Comparison of ENCODE assay signal across 1 cellular context in the genomic region with DNA sequence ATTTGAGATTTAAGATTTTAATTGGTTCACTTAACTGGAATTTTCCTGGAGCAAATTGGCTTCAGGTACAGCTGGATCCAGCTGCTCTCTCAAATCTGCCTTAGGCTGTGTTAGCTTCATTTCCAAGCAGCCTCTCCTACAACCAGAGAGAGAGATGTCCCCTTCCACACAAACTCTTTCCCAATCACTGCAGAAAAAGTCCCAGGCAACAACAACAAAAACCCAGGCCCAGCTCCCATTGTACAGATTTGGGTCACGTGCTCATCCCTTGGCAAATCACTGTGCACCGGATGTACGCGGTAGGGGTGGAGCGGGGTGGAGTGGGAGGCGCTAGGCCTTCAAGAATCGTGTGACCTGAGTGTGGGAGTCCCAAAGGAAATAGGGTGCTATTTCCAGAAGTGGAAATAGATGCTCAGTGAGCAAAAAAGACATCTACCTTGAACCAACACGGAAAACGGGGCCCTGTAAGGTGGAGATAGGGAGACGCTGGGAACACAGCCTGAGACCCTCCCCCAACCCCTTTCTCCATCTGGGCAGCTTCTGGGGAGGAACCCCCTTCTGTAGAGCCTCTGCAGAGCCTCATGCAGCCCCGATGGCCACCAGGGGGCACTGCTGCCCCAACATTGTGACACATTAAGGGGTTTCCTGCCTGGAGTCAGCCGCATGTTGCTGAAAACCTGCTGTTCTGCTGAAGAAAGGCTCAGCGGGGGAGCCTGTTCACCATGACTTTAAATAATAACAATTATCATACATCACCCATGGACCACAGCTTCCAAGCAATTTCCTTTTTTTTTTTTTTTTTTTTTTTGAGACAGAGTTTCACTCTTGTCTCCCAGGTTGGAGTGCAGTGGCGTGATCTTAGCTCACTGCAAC.
TF ChIP-seq lines count a peak whose summit lies in the region.

No MANE protein-coding gene starts in this region.

TF ChIP-seq in HepG2, 621 proteins besides CTCF, POLR2A, EP300 and RAD21 (continued from another document):
- TF ChIP-seq CEBPG (CRISPR knock-in tag; IDR thresholded peaks at IDR 0.05) (peak; percentile 32; the same call in 1 of the 2 replicates), CEBPB (IDR thresholded peaks at IDR 0.05; ENCODE audit: borderline replicate concordance, low read depth, low read length) (peak; percentile 33; the same call in 1 of the 2 replicates), KDM5A (IDR thresholded peaks at IDR 0.05; ENCODE audit: borderline replicate concordance, low read length) (peak; percentile 71; the same call in 1 of the 2 replicates), ZNF781 (CRISPR knock-in tag; IDR thresholded peaks at IDR 0.05; ENCODE audit: borderline replicate concordance, not compliant biosample characterization) (peak; percentile 35), ZFP91 (CRISPR knock-in tag; IDR thresholded peaks at IDR 0.05; ENCODE audit: borderline replicate concordance) (peak; percentile 16; the same call in 1 of the 2 replicates), ZGPAT (CRISPR knock-in tag; IDR thresholded peaks at IDR 0.05) (peak; percentile 16), FOXK2 (IDR thresholded peaks at IDR 0.05) (no peak), STAG1 (CRISPR knock-in tag; IDR thresholded peaks at IDR 0.05) (peak; percentile 93), ZNF567 (CRISPR knock-in tag; IDR thresholded peaks at IDR 0.05; ENCODE audit: borderline replicate concordance) (0 out of 2 replicates have a peak, but pooled peaks have one; percentile 36), GFI1 (CRISPR knock-in tag; IDR thresholded peaks at IDR 0.05; ENCODE audit: borderline replicate concordance) (0 out of 2 replicates have a peak, but pooled peaks have one; percentile 15), GATAD2A (CRISPR knock-in tag; IDR thresholded peaks at IDR 0.05) (peak; percentile 15; the same call in 1 of the 2 replicates), CREB1 (IDR thresholded peaks at IDR 0.05) (no peak), CREB1 (CRISPR knock-in tag; IDR thresholded peaks at IDR 0.05) (peak; percentile 76), POLR2G (IDR thresholded peaks at IDR 0.05; ENCODE audit: low read depth, low read length) (peak; percentile 48; the same call in 1 of the 2 replicates), GABPB1 (CRISPR knock-in tag; IDR thresholded peaks at IDR 0.05) (peak; percentile 71), SSRP1 (CRISPR knock-in tag; IDR thresholded peaks at IDR 0.05) (no peak), THRA (CRISPR knock-in tag; IDR thresholded peaks at IDR 0.05; ENCODE audit: borderline replicate concordance) (0 out of 2 replicates have a peak, but pooled peaks have one; percentile 17), NFYB (CRISPR knock-in tag; IDR thresholded peaks at IDR 0.05) (peak; percentile 70), ZNF350 (CRISPR knock-in tag; IDR thresholded peaks at IDR 0.05; ENCODE audit: borderline replicate concordance, low read depth) (0 out of 2 replicates have a peak, but pooled peaks have one; percentile 31), ZNF496 (CRISPR knock-in tag; IDR thresholded peaks at IDR 0.05; ENCODE audit: insufficient replicate concordance) (no peak), PAF1 (CRISPR knock-in tag; IDR thresholded peaks at IDR 0.05) (no peak)
- TF ChIP-seq, protein P1, sequence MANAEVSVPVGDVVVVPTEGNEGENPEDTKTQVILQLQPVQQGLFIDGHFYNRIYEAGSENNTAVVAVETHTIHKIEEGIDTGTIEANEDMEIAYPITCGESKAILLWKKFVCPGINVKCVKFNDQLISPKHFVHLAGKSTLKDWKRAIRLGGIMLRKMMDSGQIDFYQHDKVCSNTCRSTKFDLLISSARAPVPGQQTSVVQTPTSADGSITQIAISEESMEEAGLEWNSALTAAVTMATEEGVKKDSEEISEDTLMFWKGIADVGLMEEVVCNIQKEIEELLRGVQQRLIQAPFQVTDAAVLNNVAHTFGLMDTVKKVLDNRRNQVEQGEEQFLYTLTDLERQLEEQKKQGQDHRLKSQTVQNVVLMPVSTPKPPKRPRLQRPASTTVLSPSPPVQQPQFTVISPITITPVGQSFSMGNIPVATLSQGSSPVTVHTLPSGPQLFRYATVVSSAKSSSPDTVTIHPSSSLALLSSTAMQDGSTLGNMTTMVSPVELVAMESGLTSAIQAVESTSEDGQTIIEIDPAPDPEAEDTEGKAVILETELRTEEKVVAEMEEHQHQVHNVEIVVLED (CRISPR knock-in tag; IDR thresholded peaks at IDR 0.05; ENCODE audit: borderline replicate concordance), result peak; percentile 32; the same call in 1 of the 2 replicates
